Comparison of ENCODE assay signal across 9 cellular contexts in the genomic region with DNA sequence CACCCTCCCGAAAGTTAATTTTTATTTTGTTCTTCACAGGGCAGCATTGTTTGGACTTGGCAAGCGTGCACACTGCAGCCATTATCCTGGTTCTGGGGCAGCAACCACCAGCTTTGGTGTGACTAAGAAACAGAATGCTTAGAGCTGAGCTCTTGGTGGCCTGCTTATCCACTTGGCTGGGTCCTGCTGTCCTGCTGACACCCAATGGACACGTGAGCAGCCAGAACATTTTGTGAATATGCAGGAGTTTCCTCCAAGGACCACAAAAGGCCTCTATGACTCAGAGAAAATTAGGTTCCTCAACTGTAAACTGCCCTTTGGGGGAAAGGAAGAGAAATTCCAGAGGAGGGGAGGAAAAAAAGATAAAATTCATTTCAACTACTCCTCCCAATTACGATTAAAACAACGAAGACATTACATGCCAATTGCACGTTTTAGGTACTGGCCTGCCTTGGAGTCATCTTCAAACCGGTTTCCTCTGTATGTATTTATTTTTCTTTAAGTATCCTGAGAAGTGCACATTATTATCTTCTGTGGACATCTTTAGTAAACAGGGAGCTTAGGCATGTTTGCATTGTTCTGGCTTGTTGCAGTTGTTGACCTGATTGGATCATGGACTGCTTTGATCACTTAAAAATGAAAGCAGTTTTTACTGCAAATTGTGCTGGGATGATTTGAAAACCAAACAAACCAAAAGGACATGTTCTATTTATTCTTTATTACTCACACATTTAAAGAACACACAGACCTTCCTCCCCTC.
DNase-seq lines count a peak whose midpoint lies in the region; ATAC-seq, FAIRE-seq and TF ChIP-seq lines count a peak whose summit lies in the region.
"Had no signal": no experiment of that assay in that cellular context is flagged by ENCODE, and none has a peak within 500 bp of the region (broad histone marks: within the 10 kb centered on the region; RNA-seq: fewer than 3 reads in every experiment).

No MANE protein-coding gene starts in this region.

- no peak overlapping the region for H4K5ac ChIP-seq in H1 (ENCODE audit: insufficient read length, low read depth, low read length)

- H2BK20ac ChIP-seq in H1 (ENCODE audit: low read length): no peak overlapping the region

- H2BK15ac ChIP-seq in H1 (ENCODE audit: low read length): no peak overlapping the region

- 89% methylated on average over 7 of the region's 7 CpGs; no CpG with 5 or more reads in 1 of the 2 experiments for WGBS in H1 (ENCODE audit: extremely low coverage in 1 of 2, insufficient coverage in 1 of 2, insufficient read length in 1 of 2, insufficient replicate concordance in 2 of 2, low coverage in 1 of 2, low lambda C conversion rate in 2 of 2, missing lambda C conversion rate in 1 of 2), 2 experiments

- H3K4me3 ChIP-seq in H1 (ENCODE audit: extremely low read depth in 1 of 4, insufficient read depth in 2 of 4, low read depth in 3 of 4, low read length in 4 of 4): no peak overlapping the region

- no peak overlapping the region for H2BK12ac ChIP-seq in H1 (ENCODE audit: low read depth, low read length)

- no peak for ATAC-seq in GM21447 (IDR thresholded peaks at IDR 0.05; ENCODE audit: unreplicated experiment)
- ATAC-seq in GM18858 (IDR thresholded peaks at IDR 0.05; ENCODE audit: unreplicated experiment): no peak

- no peak overlapping the region for H2BK120ac ChIP-seq in H1 (replicated peaks; ENCODE audit: low read depth, low read length)

- no peaks in the 10 kb centered on the region for H3K23me2 ChIP-seq in H1 (ENCODE audit: low read depth, low read length)

- no peak overlapping the region for H4K8ac ChIP-seq in H1 (ENCODE audit: extremely low read depth, insufficient read depth, low read length)

- no peak overlapping the region for H2AK5ac ChIP-seq in H1 (ENCODE audit: low read depth, low read length)

- H2AFZ ChIP-seq in H1 (ENCODE audit: low read length): 0 out of 2 replicates have a peak overlapping the region, but pooled peaks have one; percentile 30

- no peak overlapping the region for H3K56ac ChIP-seq in H1 (replicated peaks; ENCODE audit: insufficient read length, low read depth, low read length)

- H3K27ac ChIP-seq in H1 (ENCODE audit: low read depth, low read length): no peak overlapping the region

- no peak for TF ChIP-seq EP300 in H1 (IDR thresholded peaks at IDR 0.05; ENCODE audit: borderline replicate concordance in 1 of 2, low read depth in 2 of 2, low read length in 2 of 2)

- H3K79me1 ChIP-seq in H1 (ENCODE audit: low read depth, low read length): no peaks in the 10 kb centered on the region

- no peak overlapping the region for H3K4ac ChIP-seq in H1 (replicated peaks; ENCODE audit: insufficient read length, low read depth, low read length)

- H3K9ac ChIP-seq in H1 (replicated peaks in 1 of 4; ENCODE audit: extremely low read depth in 1 of 4, low read depth in 3 of 4, low read length in 3 of 4): no peak overlapping the region

- no peaks in the 10 kb centered on the region for H4K20me1 ChIP-seq in H1 (replicated peaks in 1 of 2; ENCODE audit: control insufficient read depth in 1 of 2, insufficient read depth in 2 of 2, low read length in 2 of 2)

- H3K36me3 ChIP-seq in H1 (ENCODE audit: control insufficient read depth in 2 of 4, insufficient read depth in 4 of 4, low read length in 3 of 4): no peaks in the 10 kb centered on the region

- H3K79me2 ChIP-seq in H1 (ENCODE audit: control insufficient read depth in 1 of 2, insufficient read depth in 2 of 2, low read length in 2 of 2): no peaks in the 10 kb centered on the region

- H3K9me3 ChIP-seq in H1 (ENCODE audit: insufficient read depth in 2 of 2, low read depth in 1 of 2, low read length in 1 of 2): peaks cover 0 to 3% of the 10 kb centered on the region in 2 experiments; a peak in 1 of 4 replicates

- POLR2A ChIA-PET in H1 (lab: Charles Lee; ENCODE audit: partially characterized antibody): no interaction called here

- TF ChIP-seq RAD21 in H1 (IDR thresholded peaks at IDR 0.05 in 1 of 2, conservative IDR thresholded peaks at IDR 0.05 in 1 of 2; ENCODE audit: low read depth in 2 of 2, low read length in 2 of 2): no peak

- DNase-seq in C1 segment of cervical spinal cord (lab: John Stamatoyannopoulos, UW): peak in 12 of 14 donors; percentile 5 to 80 (median 50)
- DNase-seq in NCI-H345 (lab: John Stamatoyannopoulos, UW): peak; percentile 8
- DNase-seq in H1 (ENCODE audit: low read depth in 1 of 2, low spot score in 2 of 2): no peak
- DNase-seq in myocyte (ENCODE audit: low read depth): peak; percentile 65
- DNase-seq in NCI-H2227 (lab: John Stamatoyannopoulos, UW; ENCODE audit: unreplicated experiment): no peak
- DNase-seq in NCI-H1694 (lab: John Stamatoyannopoulos, UW): no peak
- DNase-seq: DMS79 had no signal

- TF ChIP-seq POLR2A in H1 (IDR thresholded peaks at IDR 0.05; ENCODE audit: control extremely low read depth in 1 of 2, low read depth in 2 of 2, low read length in 2 of 2): no peak

- no peak overlapping the region for H3K4me2 ChIP-seq in H1 (ENCODE audit: insufficient read depth in 1 of 2, low read depth in 2 of 2, low read length in 2 of 2)

- H3K18ac ChIP-seq in H1 (ENCODE audit: extremely low read depth, low read length): no peak overlapping the region

- TF ChIP-seq CTCF in H1 (IDR thresholded peaks at IDR 0.05; ENCODE audit: control extremely low read depth in 1 of 3, insufficient read depth in 1 of 3, low read depth in 1 of 3, low read length in 3 of 3): no peak

- no peaks in the 10 kb centered on the region for H3K27me3 ChIP-seq in H1 (replicated peaks in 1 of 4; ENCODE audit: control insufficient read depth in 3 of 4, extremely low read depth in 1 of 4, insufficient read depth in 3 of 4, low read length in 3 of 4)

- H3K14ac ChIP-seq in H1 (ENCODE audit: insufficient read length): no peak overlapping the region

- H3K4me1 ChIP-seq in H1 (replicated peaks in 1 of 4; ENCODE audit: control insufficient read depth in 3 of 4, insufficient read depth in 4 of 4, low read length in 3 of 4): no peaks in the 10 kb centered on the region

- H2BK5ac ChIP-seq in H1 (ENCODE audit: low read depth, low read length): no peak overlapping the region

- no peak for FAIRE-seq in H1 (lab: Jason Lieb, UNC)

- H4K91ac ChIP-seq in H1 (replicated peaks; ENCODE audit: insufficient read length, low read length): no peak overlapping the region

- H3K23ac ChIP-seq in H1 (ENCODE audit: insufficient read length): no peak overlapping the region

- CTCF ChIA-PET in H1 (lab: Charles Lee; ENCODE audit: partially characterized antibody): interaction anchor here (1.0 to 1.3 kb wide), 2 partner anchors 9 to 11 kb away, joined by 4 to 5 read pairs; no protein-coding TSS in a partner anchor

TF ChIP-seq in H1, 55 proteins besides CTCF, POLR2A, EP300 and RAD21:
- no peak for TF ChIP-seq NANOG (IDR thresholded peaks at IDR 0.05; ENCODE audit: insufficient read depth, low read depth, low read length, poor library complexity, severe bottlenecking)
- TF ChIP-seq JUN (IDR thresholded peaks at IDR 0.05; ENCODE audit: low read depth, low read length): no peak
- TF ChIP-seq GTF2F1 (IDR thresholded peaks at IDR 0.05; ENCODE audit: borderline replicate concordance, low read depth, low read length): no peak
- no peak for TF ChIP-seq YY1 (IDR thresholded peaks at IDR 0.05; ENCODE audit: low read depth, low read length)
- TF ChIP-seq, protein P1, sequence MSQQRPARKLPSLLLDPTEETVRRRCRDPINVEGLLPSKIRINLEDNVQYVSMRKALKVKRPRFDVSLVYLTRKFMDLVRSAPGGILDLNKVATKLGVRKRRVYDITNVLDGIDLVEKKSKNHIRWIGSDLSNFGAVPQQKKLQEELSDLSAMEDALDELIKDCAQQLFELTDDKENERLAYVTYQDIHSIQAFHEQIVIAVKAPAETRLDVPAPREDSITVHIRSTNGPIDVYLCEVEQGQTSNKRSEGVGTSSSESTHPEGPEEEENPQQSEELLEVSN (IDR thresholded peaks at IDR 0.05): no peak
- TF ChIP-seq, protein P2, sequence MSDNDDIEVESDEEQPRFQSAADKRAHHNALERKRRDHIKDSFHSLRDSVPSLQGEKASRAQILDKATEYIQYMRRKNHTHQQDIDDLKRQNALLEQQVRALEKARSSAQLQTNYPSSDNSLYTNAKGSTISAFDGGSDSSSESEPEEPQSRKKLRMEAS (IDR thresholded peaks at IDR 0.05): no peak
- TF ChIP-seq SRF (IDR thresholded peaks at IDR 0.05; ENCODE audit: low read depth, low read length): no peak
- no peak for TF ChIP-seq TCF12 (IDR thresholded peaks at IDR 0.05; ENCODE audit: low read depth, low read length)

Comparison
In these comparisons a context has a peak if more than half of its experiments do, and no peak if none do; other contexts are left out.
1. DNase-seq: peak in C1 segment of cervical spinal cord (12 of 14), NCI-H345 (single experiment) and myocyte (single experiment); none in H1 (0 of 2), NCI-H2227 (single experiment) and NCI-H1694 (single experiment).